ENCODE assay signal across 19 cellular contexts in the genomic region with DNA sequence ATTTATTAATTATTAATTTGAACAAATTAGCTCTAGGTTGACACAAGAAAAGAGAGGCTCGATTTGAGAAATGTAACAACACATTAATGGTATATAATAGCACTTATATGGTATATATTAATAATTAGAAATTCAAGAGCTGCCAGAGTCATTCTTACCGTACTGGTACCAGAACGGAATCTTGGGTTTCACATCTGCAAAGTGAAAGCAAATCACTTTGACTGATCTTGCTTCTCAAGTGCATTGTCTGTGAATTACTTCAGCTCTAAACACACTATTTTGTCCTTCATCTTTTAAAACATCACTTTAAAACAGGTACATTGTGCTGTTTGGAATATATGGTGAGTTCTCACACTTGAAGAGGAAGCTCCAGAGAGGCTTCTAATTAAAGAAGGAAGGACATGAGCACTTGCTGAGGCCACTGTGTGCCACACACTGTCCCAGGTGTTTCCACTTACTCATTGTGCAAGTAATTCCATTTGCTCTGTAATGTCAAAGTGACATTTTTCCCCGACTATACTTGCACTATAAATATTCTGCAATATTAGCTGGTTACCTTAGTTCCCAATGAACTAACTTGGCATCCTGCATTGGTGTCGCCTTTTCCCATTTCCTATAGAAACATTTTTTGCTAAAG.
DNase-seq lines count a peak whose midpoint lies in the region; ATAC-seq, FAIRE-seq and TF ChIP-seq lines count a peak whose summit lies in the region.
"Had no signal": no experiment of that assay in that cellular context is flagged by ENCODE, and none has a peak within 500 bp of the region (broad histone marks: within the 10 kb centered on the region; RNA-seq: fewer than 3 reads in every experiment).

No MANE protein-coding gene starts in this region.

- H3K9ac ChIP-seq in MM.1S (ENCODE audit: low read length): no peak overlapping the region
- H3K9ac ChIP-seq: BLaER1 treated with 17β-estradiol and CSF1 and Interleukin-3, amounts not matched to agents 10 nM and 100 nM; GM23248 had no signal

- no peaks in the 10 kb centered on the region for H3K79me2 ChIP-seq in MM.1S (ENCODE audit: low read length)

- ATAC-seq in GM19324 (IDR thresholded peaks at IDR 0.05; ENCODE audit: low FRiP score, unreplicated experiment): peak; percentile 60
- ATAC-seq: HCT116, HepG2 had no signal

- H3K4me1 ChIP-seq in MM.1S (ENCODE audit: low read length): no peaks in the 10 kb centered on the region

- no peaks in the 10 kb centered on the region for H3K36me3 ChIP-seq in MM.1S (replicated peaks; ENCODE audit: insufficient read depth, low read length)
- H3K36me3 ChIP-seq: BLaER1 treated with 17β-estradiol and CSF1 and Interleukin-3, amounts not matched to agents 10 nM and 100 nM had no signal

- H4K20me1 ChIP-seq in MM.1S (ENCODE audit: insufficient read depth, low read length): no peaks in the 10 kb centered on the region
- H4K20me1 ChIP-seq: BLaER1 treated with 17β-estradiol and CSF1 and Interleukin-3, amounts not matched to agents 10 nM and 100 nM had no signal

- H3K27me3 ChIP-seq in MM.1S (replicated peaks; ENCODE audit: insufficient read depth, low read length): no peaks in the 10 kb centered on the region
- H3K27me3 ChIP-seq: BLaER1 treated with 17β-estradiol and CSF1 and Interleukin-3, amounts not matched to agents 10 nM and 100 nM had no signal

- peak; percentile 29 for DNase-seq in SKM-1 treated with dmso at 0.1 percent for 144 hours (lab: John Stamatoyannopoulos, UW; ENCODE audit: unreplicated experiment)
- DNase-seq in SKM-1 (lab: John Stamatoyannopoulos, UW; ENCODE audit: unreplicated experiment): no peak
- no peak for DNase-seq in MM.1S
- DNase-seq in dermis blood vessel endothelial cell: peak; percentile 60
- DNase-seq in NCI-H748 treated with DMSO at 0.1 percent for 48 hours (lab: John Stamatoyannopoulos, UW): no peak
- DNase-seq in SIG-M5 (lab: John Stamatoyannopoulos, UW): no peak
- no peak for DNase-seq in RCC 7860 (ENCODE audit: low spot score)
- DNase-seq: ACHN; CD4-positive, CD25-positive, alpha-beta regulatory T cell; DMS53; GF-D8; GM23248 had no signal

- H3K4me2 ChIP-seq in MM.1S (ENCODE audit: low read depth, low read length): peak overlapping the region; percentile 3; the same call in 1 of the 2 replicates
- H3K4me2 ChIP-seq: BLaER1 treated with 17β-estradiol and CSF1 and Interleukin-3, amounts not matched to agents 10 nM and 100 nM had no signal

- no peaks in the 10 kb centered on the region for H3F3A ChIP-seq in MM.1S (ENCODE audit: insufficient read depth, low read length)

- peak overlapping the region; percentile 36; the same call in 1 of the 2 replicates for H2AFZ ChIP-seq in MM.1S (ENCODE audit: low read length)
- H2AFZ ChIP-seq: GM23248 had no signal

- no peak overlapping the region for H3K4me3 ChIP-seq in MM.1S (ENCODE audit: low read length)
- H3K4me3 ChIP-seq: BLaER1 treated with 17β-estradiol and CSF1 and Interleukin-3, amounts not matched to agents 10 nM and 100 nM; GM23248 had no signal

- TF ChIP-seq CTCF in MM.1S (IDR thresholded peaks at IDR 0.05; ENCODE audit: low read length): no peak

- FAIRE-seq in RCC 7860 (lab: Jason Lieb, UNC): no peak
- FAIRE-seq: GM12891, H54, HepG2, HTR-8/SVneo had no signal

- H3K9me3 ChIP-seq in MM.1S (replicated peaks; ENCODE audit: insufficient read depth, low read length): no peaks in the 10 kb centered on the region
- H3K9me3 ChIP-seq: BLaER1 treated with 17β-estradiol and CSF1 and Interleukin-3, amounts not matched to agents 10 nM and 100 nM had no signal

- H3K27ac ChIP-seq in MM.1S (ENCODE audit: low read length): no peak overlapping the region
- H3K27ac ChIP-seq: BLaER1 treated with 17β-estradiol and CSF1 and Interleukin-3, amounts not matched to agents 10 nM and 100 nM; GM23248 had no signal

- no peaks in the 10 kb centered on the region for H3K9me2 ChIP-seq in MM.1S (replicated peaks; ENCODE audit: insufficient read depth, low read length)

Comparison
In these comparisons a context has a peak if more than half of its experiments do, and no peak if none do; other contexts are left out.
1. DNase-seq: peak in SKM-1 treated with dmso at 0.1 percent for 144 hours (single experiment) and dermis blood vessel endothelial cell (single experiment); none in SKM-1 (single experiment), MM.1S (single experiment), NCI-H748 treated with DMSO at 0.1 percent for 48 hours (single experiment), SIG-M5 (single experiment) and RCC 7860 (single experiment).